ENCODE assay signal across 8 cellular contexts in the genomic region with DNA sequence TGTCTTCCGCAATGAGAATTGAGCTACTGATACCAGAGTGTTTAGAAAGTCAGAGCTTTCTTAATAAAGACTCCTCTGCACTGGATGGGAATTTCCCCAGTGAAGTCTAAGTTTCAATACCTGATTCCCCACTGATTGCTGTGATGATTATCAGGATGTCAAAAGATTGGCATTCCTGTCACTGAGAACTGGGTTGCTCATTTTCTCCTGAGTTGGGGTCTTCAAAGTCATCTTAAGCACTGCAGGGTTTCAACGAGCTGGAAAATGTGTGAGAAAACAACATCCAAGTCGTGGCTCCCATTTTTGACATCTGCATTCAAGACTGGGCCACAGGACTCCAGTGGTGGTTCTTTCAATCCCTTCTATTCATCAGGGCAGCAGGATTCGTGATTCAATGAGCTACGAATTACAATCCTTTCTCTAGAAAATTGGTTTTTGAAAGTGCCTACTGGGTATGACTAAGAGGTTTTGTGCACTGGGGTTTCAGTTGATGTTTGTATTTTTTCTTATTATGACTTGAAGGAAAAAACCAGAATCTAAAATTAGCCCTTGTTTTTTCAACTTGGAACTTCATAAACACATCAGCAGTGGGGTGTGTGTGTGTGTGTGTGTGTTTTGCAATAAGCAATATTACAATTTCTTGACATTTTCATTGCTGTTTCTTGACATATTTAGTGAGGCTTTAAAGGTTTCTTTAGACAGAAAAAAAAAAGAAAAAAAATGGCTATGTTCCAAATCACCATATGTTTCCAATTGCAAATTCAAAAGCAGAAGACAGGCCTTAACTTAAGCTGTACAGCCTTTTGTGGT.
A peak's percentile ranks its signal among the peaks of the same experiment; 100 is the strongest.
DNase-seq lines count a peak whose midpoint lies in the region; ATAC-seq and TF ChIP-seq lines count a peak whose summit lies in the region.

No MANE protein-coding gene starts in this region.

- in situ Hi-C loops in astrocyte of the spinal cord (cut with HindIII; ENCODE audit: low sequenced_read_pairs): no loop called here

- ATAC-seq in GM19328 (IDR thresholded peaks at IDR 0.05; ENCODE audit: unreplicated experiment): peak; percentile 77
- ATAC-seq in HG03175 (IDR thresholded peaks at IDR 0.05; ENCODE audit: unreplicated experiment): peak; percentile 84

- DNase-seq in AG09309 (ENCODE audit: low read depth) (peak; percentile 66), astrocyte of the spinal cord (ENCODE audit: low read depth, low spot score) (peak; percentile 68), NCI-H1417 treated with DMSO at 0.1 percent for 48 hours (lab: John Stamatoyannopoulos, UW) (no peak), hypothalamus (lab: John Stamatoyannopoulos, UW) (no peak), COLO668 (lab: John Stamatoyannopoulos, UW; ENCODE audit: unreplicated experiment) (no peak)
- DNase-seq in stimulated activated CD4-positive, alpha-beta T cell treated with anti-CD3 and anti-CD28 coated beads, TNF-alpha, amount 100 ng/mL, for 24 hours (ENCODE audit: low read depth in 3 of 3): peak in 2 of 3 experiments; percentile 19 to 20

- H3K4me3 ChIP-seq in AG09309 (ENCODE audit: control insufficient read depth, low read depth, low read length): no peak overlapping the region
- H3K4me3 ChIP-seq in astrocyte of the spinal cord (ENCODE audit: low read depth, low read length): no peak overlapping the region

- TF ChIP-seq CTCF in AG09309 (IDR thresholded peaks at IDR 0.05; ENCODE audit: control insufficient read depth, insufficient read depth, low read depth, low read length, missing control alignments) (no peak), astrocyte of the spinal cord (IDR thresholded peaks at IDR 0.05; ENCODE audit: low read depth, low read length) (no peak)

Comparison
In these comparisons a context has a peak if more than half of its experiments do, and no peak if none do; other contexts are left out.
1. DNase-seq: peak in AG09309 (single experiment), astrocyte of the spinal cord (single experiment) and stimulated activated CD4-positive, alpha-beta T cell treated with anti-CD3 and anti-CD28 coated beads, TNF-alpha, amount 100 ng/mL, for 24 hours (2 of 3); none in NCI-H1417 treated with DMSO at 0.1 percent for 48 hours (single experiment), hypothalamus (0 of 51) and COLO668 (single experiment).